Comparison of ENCODE assay signal across 1 cellular context in the genomic region with DNA sequence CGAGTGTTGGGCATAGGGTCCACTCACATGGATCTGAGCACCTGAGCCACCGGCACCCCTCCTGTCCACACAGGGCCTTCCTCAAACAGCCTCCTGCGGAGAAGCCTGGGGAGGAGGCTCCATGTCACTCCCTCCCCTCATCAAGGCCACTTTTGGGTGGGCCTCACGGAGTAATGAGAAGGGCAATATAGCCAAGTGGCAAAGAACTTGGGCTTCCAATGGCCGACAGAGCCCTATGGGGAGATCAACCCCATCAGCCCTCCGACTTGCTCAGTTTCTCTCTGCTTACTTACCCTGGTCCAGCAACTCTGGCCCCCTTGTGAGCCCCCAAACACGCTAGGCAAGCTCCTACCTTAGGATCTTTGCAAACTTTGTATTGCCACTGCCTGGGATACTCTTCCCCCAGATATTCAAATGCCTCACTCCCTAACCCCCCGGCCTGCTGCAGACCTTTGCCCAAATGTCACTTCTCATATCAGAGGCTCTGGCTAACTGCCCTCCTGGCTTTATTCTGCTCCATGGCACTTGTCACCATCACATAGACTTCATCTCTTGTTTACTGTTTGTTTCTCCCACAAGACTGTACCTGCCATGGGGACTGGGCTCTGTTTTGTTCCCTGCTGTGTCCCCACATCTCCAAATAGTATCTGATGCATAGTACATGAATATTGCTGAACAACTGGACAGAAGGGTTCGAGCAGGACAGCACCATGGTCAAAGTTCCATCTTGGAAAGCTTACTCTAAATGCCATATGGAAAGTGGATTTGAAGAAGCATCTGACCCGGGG.
TF ChIP-seq lines count a peak whose summit lies in the region.

No MANE protein-coding gene starts in this region.

TF ChIP-seq in SK-N-SH, 30 proteins besides CTCF, POLR2A, EP300 and RAD21:
- TF ChIP-seq TAF1 (IDR thresholded peaks at IDR 0.05; ENCODE audit: borderline replicate concordance, low read depth, low read length) (no peak), ELF1 (IDR thresholded peaks at IDR 0.05) (no peak), FOXJ3 (CRISPR knock-in tag; IDR thresholded peaks at IDR 0.05) (no peak), POLR2AphosphoS5 (IDR thresholded peaks at IDR 0.05; ENCODE audit: low read depth, low read length) (no peak), FOSL2 (IDR thresholded peaks at IDR 0.05; ENCODE audit: borderline replicate concordance, low read depth) (no peak), NRF1 (IDR thresholded peaks at IDR 0.05; ENCODE audit: low read depth, low read length) (no peak), YY1 (IDR thresholded peaks at IDR 0.05; ENCODE audit: low read depth) (no peak), NFIC (IDR thresholded peaks at IDR 0.05; ENCODE audit: borderline replicate concordance) (no peak), GATA2 (CRISPR knock-in tag; IDR thresholded peaks at IDR 0.05) (no peak), EZH2phosphoT487 (IDR thresholded peaks at IDR 0.05; ENCODE audit: borderline replicate concordance, low read depth) (no peak), RCOR1 (IDR thresholded peaks at IDR 0.05; ENCODE audit: low read length) (no peak), TCF12 (IDR thresholded peaks at IDR 0.05) (no peak), JUND (IDR thresholded peaks at IDR 0.05) (no peak), RFX5 (IDR thresholded peaks at IDR 0.05; ENCODE audit: low read length) (no peak), MEF2A (IDR thresholded peaks at IDR 0.05; ENCODE audit: borderline replicate concordance, low read depth) (no peak), SMC3 (IDR thresholded peaks at IDR 0.05; ENCODE audit: low read depth, low read length) (no peak), TEAD4 (IDR thresholded peaks at IDR 0.05; ENCODE audit: borderline replicate concordance, insufficient read depth) (no peak)
- TF ChIP-seq, protein P1, sequence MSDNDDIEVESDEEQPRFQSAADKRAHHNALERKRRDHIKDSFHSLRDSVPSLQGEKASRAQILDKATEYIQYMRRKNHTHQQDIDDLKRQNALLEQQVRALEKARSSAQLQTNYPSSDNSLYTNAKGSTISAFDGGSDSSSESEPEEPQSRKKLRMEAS (IDR thresholded peaks at IDR 0.05; ENCODE audit: low read depth): no peak
- TF ChIP-seq, protein P2, sequence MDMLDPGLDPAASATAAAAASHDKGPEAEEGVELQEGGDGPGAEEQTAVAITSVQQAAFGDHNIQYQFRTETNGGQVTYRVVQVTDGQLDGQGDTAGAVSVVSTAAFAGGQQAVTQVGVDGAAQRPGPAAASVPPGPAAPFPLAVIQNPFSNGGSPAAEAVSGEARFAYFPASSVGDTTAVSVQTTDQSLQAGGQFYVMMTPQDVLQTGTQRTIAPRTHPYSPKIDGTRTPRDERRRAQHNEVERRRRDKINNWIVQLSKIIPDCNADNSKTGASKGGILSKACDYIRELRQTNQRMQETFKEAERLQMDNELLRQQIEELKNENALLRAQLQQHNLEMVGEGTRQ (IDR thresholded peaks at IDR 0.05; ENCODE audit: borderline replicate concordance, low read depth, low read length): no peak
- TF ChIP-seq, protein P3, sequence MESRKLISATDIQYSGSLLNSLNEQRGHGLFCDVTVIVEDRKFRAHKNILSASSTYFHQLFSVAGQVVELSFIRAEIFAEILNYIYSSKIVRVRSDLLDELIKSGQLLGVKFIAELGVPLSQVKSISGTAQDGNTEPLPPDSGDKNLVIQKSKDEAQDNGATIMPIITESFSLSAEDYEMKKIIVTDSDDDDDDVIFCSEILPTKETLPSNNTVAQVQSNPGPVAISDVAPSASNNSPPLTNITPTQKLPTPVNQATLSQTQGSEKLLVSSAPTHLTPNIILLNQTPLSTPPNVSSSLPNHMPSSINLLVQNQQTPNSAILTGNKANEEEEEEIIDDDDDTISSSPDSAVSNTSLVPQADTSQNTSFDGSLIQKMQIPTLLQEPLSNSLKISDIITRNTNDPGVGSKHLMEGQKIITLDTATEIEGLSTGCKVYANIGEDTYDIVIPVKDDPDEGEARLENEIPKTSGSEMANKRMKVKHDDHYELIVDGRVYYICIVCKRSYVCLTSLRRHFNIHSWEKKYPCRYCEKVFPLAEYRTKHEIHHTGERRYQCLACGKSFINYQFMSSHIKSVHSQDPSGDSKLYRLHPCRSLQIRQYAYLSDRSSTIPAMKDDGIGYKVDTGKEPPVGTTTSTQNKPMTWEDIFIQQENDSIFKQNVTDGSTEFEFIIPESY (IDR thresholded peaks at IDR 0.05; ENCODE audit: borderline replicate concordance, low read depth): no peak
TF ChIP-seq in SK-N-SH: peak in this region for 0.
